Comparison of ENCODE assay signal across 11 cellular contexts in the genomic region with DNA sequence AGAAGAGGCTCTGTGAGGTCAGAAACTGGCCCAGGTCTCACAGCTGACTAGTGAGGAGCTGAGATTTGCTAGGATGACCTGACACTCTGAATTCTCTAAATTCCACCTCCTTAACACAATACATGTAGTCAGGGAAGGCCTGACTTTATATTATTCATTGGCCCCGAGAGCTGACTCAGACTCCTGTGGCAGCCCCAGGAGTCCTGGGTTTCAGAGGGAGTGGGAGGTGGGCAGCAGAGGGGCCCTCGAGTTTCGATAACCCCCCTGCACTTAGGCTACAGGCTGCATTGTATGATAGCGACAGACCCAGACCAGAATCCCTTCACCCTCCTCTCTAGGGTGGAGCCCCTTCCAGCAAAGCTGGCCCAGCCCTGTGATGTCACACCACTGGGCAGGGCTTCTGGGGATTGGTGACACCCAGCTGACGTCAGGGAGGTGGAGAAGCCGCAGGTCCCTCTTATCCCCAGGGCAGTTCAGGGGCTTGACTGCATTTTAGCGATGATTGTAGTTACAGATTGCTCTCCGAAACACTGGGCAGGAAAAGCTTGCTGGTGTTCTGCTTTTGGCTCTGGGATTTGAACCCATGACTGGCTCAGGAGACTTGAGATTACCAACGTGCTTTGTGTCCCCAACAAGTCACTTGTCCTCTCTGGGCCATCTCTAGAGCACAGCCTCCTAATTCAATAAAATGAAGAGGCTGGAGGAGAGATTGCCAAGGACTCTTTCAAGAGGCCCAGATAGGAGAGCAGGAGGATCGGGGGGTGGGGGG. TPM values are rescaled to one million over a fixed set of nuclear protein-coding genes. Genes with fewer than 3 reads are reported as not detected.
DNase-seq lines count a peak whose midpoint lies in the region; ATAC-seq, FAIRE-seq and TF ChIP-seq lines count a peak whose summit lies in the region.
"Had no signal": no experiment of that assay in that cellular context is flagged by ENCODE, and none has a peak within 500 bp of the region (broad histone marks: within the 10 kb centered on the region; RNA-seq: fewer than 3 reads in every experiment).

No MANE protein-coding gene starts in this region.

- BruUV-seq in HepG2 (replicated peaks; lab: Mats Ljungman, UMichigan), result no TSS peak

- H3K36me3 ChIP-seq in HepG2 (replicated peaks in 1 of 2; ENCODE audit: control insufficient read depth in 1 of 2, insufficient read depth in 2 of 2, low read length in 2 of 2) (no peaks in the 10 kb centered on the region), right lobe of liver (no peaks in the 10 kb centered on the region), SK-N-MC (ENCODE audit: insufficient read depth, low read length) (no peaks in the 10 kb centered on the region)
- H3K36me3 ChIP-seq: ovary had no signal

- peak overlapping the region; percentile 24; the same call in 1 of the 2 replicates for H3K4me2 ChIP-seq in HepG2 (ENCODE audit: low read depth, low read length)

- peaks cover 0 to 3% of the 10 kb centered on the region in 2 donors for H3K27me3 Mint-ChIP-seq in natural killer cell treated with Interleukin-12 subunit alpha and Interleukin-12 subunit beta and Interleukin-15 and Interleukin-18, amount 100 ng/mL, for 72 hours
- H3K27me3 Mint-ChIP-seq: CD4-positive, alpha-beta memory T cell had no signal

- TF ChIP-seq POLR2A in HepG2 (IDR thresholded peaks at IDR 0.05; ENCODE audit: insufficient read depth in 1 of 2, low read depth in 2 of 2, low read length in 2 of 2) (no peak), right lobe of liver (IDR thresholded peaks at IDR 0.05) (no peak)

- H3K27ac ChIP-seq in HepG2 (ENCODE audit: extremely low read length, insufficient read depth, low read length), result no peak overlapping the region
- no peak overlapping the region for H3K27ac ChIP-seq in right lobe of liver
- no peak overlapping the region for H3K27ac ChIP-seq in SK-N-MC
- H3K27ac ChIP-seq: ovary had no signal

- ATAC-seq in HepG2 (no peak; the same call in 2 of the 3 replicates), right lobe of liver (no peak)
- ATAC-seq in natural killer cell treated with Interleukin-12 subunit alpha and Interleukin-12 subunit beta and Interleukin-15 and Interleukin-18, amount 100 ng/mL, for 72 hours, result no peak

- no peak for TF ChIP-seq RAD21 in HepG2 (CRISPR knock-in tag; IDR thresholded peaks at IDR 0.05)

- CTCF ChIA-PET in HepG2 (lab: Yijun Ruan, JAX; ENCODE audit: low intra/inter-chr PET ratio, low total read pairs), result no interaction called here

- no peaks in the 10 kb centered on the region for H3K9me3 ChIP-seq in HepG2 (ENCODE audit: low read length)
- H3K9me3 ChIP-seq in right lobe of liver, result no peaks in the 10 kb centered on the region
- no peaks in the 10 kb centered on the region for H3K9me3 ChIP-seq in SK-N-MC (ENCODE audit: low read depth, low read length)
- H3K9me3 ChIP-seq: ovary had no signal

- no peak for DNase-seq in HepG2 (ENCODE audit: low spot score)
- no peak for DNase-seq in right lobe of liver
- no peak for DNase-seq in SK-N-MC (ENCODE audit: low read depth, low spot score)
- peak; percentile 62 for DNase-seq in hepatic stellate cell (ENCODE audit: low spot score)
- DNase-seq in urothelium cell line (ENCODE audit: low spot score), result peak; percentile 55
- no peak for DNase-seq in occipital lobe (lab: John Stamatoyannopoulos, UW)
- DNase-seq in natural killer cell treated with Interleukin-12 subunit alpha and Interleukin-12 subunit beta and Interleukin-15 and Interleukin-18, amount 100 ng/mL, for 72 hours (ENCODE audit: low spot score), result no peak
- no peak for DNase-seq in NCI-H128 (lab: John Stamatoyannopoulos, UW; ENCODE audit: unreplicated experiment)
- DNase-seq: activated effector memory CD4-positive, alpha-beta T cell treated with Interleukin-2 at 50 U/mL for 16 hours; CD4-positive, alpha-beta memory T cell; ovary had no signal

- no peaks in the 10 kb centered on the region for H4K20me1 ChIP-seq in HepG2 (ENCODE audit: insufficient read depth, low read length)

- H3K4me1 ChIP-seq in HepG2 (ENCODE audit: insufficient read depth, low read length), result peaks cover 51% of the 10 kb centered on the region
- peaks cover 0 to 29% (median 12%) of the 10 kb centered on the region in 4 donors for H3K4me1 ChIP-seq in right lobe of liver

- WGBS in HepG2 (ENCODE audit: low lambda C conversion rate), result 11% methylated on average over 3 of the region's 10 CpGs
- 56% methylated on average over 8 of the region's 10 CpGs for WGBS in right lobe of liver (ENCODE audit: insufficient coverage, low coverage, low lambda C conversion rate, missing lambda C conversion rate)

- H2AFZ ChIP-seq in HepG2 (ENCODE audit: low read length), result no peak overlapping the region

- no peak for TF ChIP-seq EP300 in HepG2 (IDR thresholded peaks at IDR 0.05; ENCODE audit: low read depth in 2 of 2, low read length in 2 of 2)
- TF ChIP-seq EP300 in HepG2 (CRISPR knock-in tag; IDR thresholded peaks at IDR 0.05; ENCODE audit: borderline replicate concordance), result no peak

- H3K4me1 Mint-ChIP-seq in natural killer cell treated with Interleukin-12 subunit alpha and Interleukin-12 subunit beta and Interleukin-15 and Interleukin-18, amount 100 ng/mL, for 72 hours (ENCODE audit: low read depth in 2 of 2), result no peaks in the 10 kb centered on the region
- H3K4me1 Mint-ChIP-seq: CD4-positive, alpha-beta memory T cell had no signal

- H3K9ac ChIP-seq in HepG2 (ENCODE audit: insufficient read depth, low read depth, low read length), result no peak overlapping the region
- peak overlapping the region; percentile 34 for H3K9ac ChIP-seq in SK-N-MC (ENCODE audit: insufficient read length)

- H3K4me3 Mint-ChIP-seq in natural killer cell treated with Interleukin-12 subunit alpha and Interleukin-12 subunit beta and Interleukin-15 and Interleukin-18, amount 100 ng/mL, for 72 hours, result no peak overlapping the region
- H3K4me3 Mint-ChIP-seq: CD4-positive, alpha-beta memory T cell had no signal

- H3K9me3 Mint-ChIP-seq in natural killer cell treated with Interleukin-12 subunit alpha and Interleukin-12 subunit beta and Interleukin-15 and Interleukin-18, amount 100 ng/mL, for 72 hours, result no peaks in the 10 kb centered on the region
- H3K9me3 Mint-ChIP-seq: CD4-positive, alpha-beta memory T cell had no signal

- intact Hi-C loops in HepG2 (cut with micrococcal nuclease; ENCODE audit: unreplicated experiment), result no loop called here
- intact Hi-C loops in right lobe of liver (cut with DNase I), result loop anchor here in 1 of 2 donors (5.0 kb wide), 1 partner anchor 88 kb away; no protein-coding TSS in a partner anchor

- H3K27ac Mint-ChIP-seq in natural killer cell treated with Interleukin-12 subunit alpha and Interleukin-12 subunit beta and Interleukin-15 and Interleukin-18, amount 100 ng/mL, for 72 hours, result no peak overlapping the region

- in situ Hi-C loops in HepG2 (cut with HindIII; ENCODE audit: extremely low pct_ligation_motif_present, low pct_unique_long_range_greater_than_20kb), result no loop called here

- H3K4me3 ChIP-seq in HepG2 (replicated peaks in 1 of 3; ENCODE audit: insufficient read depth in 1 of 3, low read depth in 2 of 3, low read length in 3 of 3), result no peak overlapping the region
- H3K4me3 ChIP-seq in right lobe of liver, result no peak overlapping the region
- peak overlapping the region; percentile 59 for H3K4me3 ChIP-seq in SK-N-MC
- H3K4me3 ChIP-seq: ovary had no signal

- H3K79me2 ChIP-seq in HepG2 (ENCODE audit: insufficient read depth, low read length), result no peaks in the 10 kb centered on the region

- H3K27me3 ChIP-seq in HepG2 (ENCODE audit: control insufficient read depth in 1 of 2, insufficient read depth in 2 of 2, low read length in 2 of 2) (peaks cover 3 to 5% of the 10 kb centered on the region in 2 experiments; a peak in 2 of 5 replicates), right lobe of liver (no peaks in the 10 kb centered on the region)
- H3K27me3 ChIP-seq: ovary had no signal

- H3K36me3 Mint-ChIP-seq in natural killer cell treated with Interleukin-12 subunit alpha and Interleukin-12 subunit beta and Interleukin-15 and Interleukin-18, amount 100 ng/mL, for 72 hours, result no peaks in the 10 kb centered on the region
- H3K36me3 Mint-ChIP-seq: CD4-positive, alpha-beta memory T cell had no signal

- TF ChIP-seq CTCF in HepG2 (CRISPR knock-in tag; IDR thresholded peaks at IDR 0.05) (no peak), right lobe of liver (IDR thresholded peaks at IDR 0.05) (no peak)

- POLR2A ChIA-PET in HepG2 (lab: Yijun Ruan, JAX), result interaction anchor here (2.0 to 4.0 kb wide), 2 partner anchors 20 to 95 kb away, joined by 11 to 22 read pairs; partner anchors contain the start of gene ELF3

- FAIRE-seq in HepG2 (lab: Jason Lieb, UNC) (no peak), urothelium cell line (lab: Jason Lieb, UNC) (no peak)

RNA-seq across cellular contexts. Expression of gene GPR37L1, which starts 17.0 kb away (rescaled TPM):
- total RNA-seq in HepG2 (2016; rRNA removed; fragmentation: Illumina TruSeq; extraction: Trizol) (not detected in 2 replicates), right lobe of liver (under 1 TPM in 4 of 6 experiments, not detected in 2; 0.12 to 0.49 (median 0.12) TPM), occipital lobe (1.1 TPM)
- total RNA-seq in HepG2 (2016; cell fraction: cytosol; rRNA removed; fragmentation: Illumina TruSeq; extraction: Trizol; ENCODE audit: low read depth), result not detected in 2 replicates
- total RNA-seq in HepG2 (2016; cell fraction: insoluble cytoplasmic fraction; rRNA removed; fragmentation: Illumina TruSeq; extraction: Trizol), result not detected in 2 replicates
- total RNA-seq in HepG2 (2016; cell fraction: membrane; rRNA removed; fragmentation: Illumina TruSeq; extraction: Trizol), result not detected in 2 replicates
- total RNA-seq in HepG2 (2016; cell fraction: nucleus; rRNA removed; fragmentation: Illumina TruSeq; extraction: Trizol), result not detected in 2 replicates
- 0.12 and 0.13 TPM in 2 replicates for polyA plus RNA-seq in HepG2 (2011; rRNA removed)
- 0.08 and 0.09 TPM in 2 replicates for polyA plus RNA-seq in HepG2 (2011; cell fraction: cytosol; rRNA removed)
- 0.19 and 0.21 TPM in 2 replicates for polyA plus RNA-seq in HepG2 (2011; cell fraction: nucleus; rRNA removed)
- 0.03 and 0.05 TPM in 2 replicates for polyA plus RNA-seq in HepG2 (2012)
- polyA plus RNA-seq in HepG2 (2016; cell fraction: cytosol; fragmentation: Illumina TruSeq; extraction: Trizol; ENCODE audit: low read depth), result not detected in 2 replicates
- polyA plus RNA-seq in HepG2 (2016; cell fraction: insoluble cytoplasmic fraction; fragmentation: Illumina TruSeq; extraction: Trizol; ENCODE audit: low read depth), result not detected in 2 replicates
- not detected in 2 replicates for polyA plus RNA-seq in HepG2 (2016; cell fraction: membrane; fragmentation: Illumina TruSeq; extraction: Trizol; ENCODE audit: low read depth)
- polyA plus RNA-seq in HepG2 (2016; cell fraction: nucleus; fragmentation: Illumina TruSeq; extraction: Trizol; ENCODE audit: insufficient read depth, low read depth), result not detected in 2 replicates
- 0.20 and 0.21 TPM in 2 replicates for polyA minus RNA-seq in HepG2 (2011; rRNA and poly(A)+ RNA removed; ENCODE audit: low replicate concordance)
- polyA minus RNA-seq in HepG2 (2011; cell fraction: cytosol; rRNA and poly(A)+ RNA removed), result not detected in 2 replicates
- 0.12 TPM in 1 of 2 replicates, not detected in the other for polyA minus RNA-seq in HepG2 (2011; cell fraction: nucleus; rRNA and poly(A)+ RNA removed)
- not detected for total RNA-seq in natural killer cell treated with Interleukin-12 subunit alpha and Interleukin-12 subunit beta and Interleukin-15 and Interleukin-18, amount 100 ng/mL, for 72 hours
- total RNA-seq: CD4-positive, alpha-beta memory T cell had no signal

RNA-seq across cellular contexts. Expression of gene ARL8A, which starts 38.8 kb away (rescaled TPM):
- total RNA-seq in HepG2 (2016; rRNA removed; fragmentation: Illumina TruSeq; extraction: Trizol), result 2.2 and 2.7 TPM in 2 replicates
- 1.4 and 1.7 TPM in 2 replicates for total RNA-seq in HepG2 (2016; cell fraction: cytosol; rRNA removed; fragmentation: Illumina TruSeq; extraction: Trizol; ENCODE audit: low read depth)
- 2.3 and 3.0 TPM in 2 replicates for total RNA-seq in HepG2 (2016; cell fraction: insoluble cytoplasmic fraction; rRNA removed; fragmentation: Illumina TruSeq; extraction: Trizol)
- 2.9 and 3.5 TPM in 2 replicates for total RNA-seq in HepG2 (2016; cell fraction: membrane; rRNA removed; fragmentation: Illumina TruSeq; extraction: Trizol)
- total RNA-seq in HepG2 (2016; cell fraction: nucleus; rRNA removed; fragmentation: Illumina TruSeq; extraction: Trizol), result 1.8 and 1.9 TPM in 2 replicates
- 18.8 and 23.4 TPM in 2 replicates for polyA plus RNA-seq in HepG2 (2011; rRNA removed)
- 16.2 and 20.4 TPM in 2 replicates for polyA plus RNA-seq in HepG2 (2011; cell fraction: cytosol; rRNA removed)
- 14.8 and 15.5 TPM in 2 replicates for polyA plus RNA-seq in HepG2 (2011; cell fraction: nucleus; rRNA removed)
- polyA plus RNA-seq in HepG2 (2012), result 3.9 and 8.1 TPM in 2 replicates
- polyA plus RNA-seq in HepG2 (2016; cell fraction: cytosol; fragmentation: Illumina TruSeq; extraction: Trizol; ENCODE audit: low read depth), result 1.6 and 2.1 TPM in 2 replicates
- 2.6 and 2.8 TPM in 2 replicates for polyA plus RNA-seq in HepG2 (2016; cell fraction: insoluble cytoplasmic fraction; fragmentation: Illumina TruSeq; extraction: Trizol; ENCODE audit: low read depth)
- polyA plus RNA-seq in HepG2 (2016; cell fraction: membrane; fragmentation: Illumina TruSeq; extraction: Trizol; ENCODE audit: low read depth), result 1.9 and 2.2 TPM in 2 replicates
- 4.0 and 9.1 TPM in 2 replicates for polyA plus RNA-seq in HepG2 (2016; cell fraction: nucleus; fragmentation: Illumina TruSeq; extraction: Trizol; ENCODE audit: insufficient read depth, low read depth)
- 7.2 and 18.3 TPM in 2 replicates for polyA minus RNA-seq in HepG2 (2011; rRNA and poly(A)+ RNA removed; ENCODE audit: low replicate concordance)
- 10.6 and 11.2 TPM in 2 replicates for polyA minus RNA-seq in HepG2 (2011; cell fraction: cytosol; rRNA and poly(A)+ RNA removed)
- polyA minus RNA-seq in HepG2 (2011; cell fraction: nucleus; rRNA and poly(A)+ RNA removed), result 5.2 and 6.1 TPM in 2 replicates
- total RNA-seq in right lobe of liver, result 10 to 100 TPM; 23.1 to 57.7 (median 36.1) TPM
- total RNA-seq in occipital lobe, result 77.0 TPM
- total RNA-seq in natural killer cell treated with Interleukin-12 subunit alpha and Interleukin-12 subunit beta and Interleukin-15 and Interleukin-18, amount 100 ng/mL, for 72 hours, result 10 to 100 TPM; 68.0 to 80.0 TPM

RNA-seq across cellular contexts. Expression of gene PTPN7, which starts 54.6 kb away (rescaled TPM):
- not detected in 2 replicates for total RNA-seq in HepG2 (2016; rRNA removed; fragmentation: Illumina TruSeq; extraction: Trizol)
- 0.18 TPM in 1 of 2 replicates, not detected in the other for total RNA-seq in HepG2 (2016; cell fraction: cytosol; rRNA removed; fragmentation: Illumina TruSeq; extraction: Trizol; ENCODE audit: low read depth)
- total RNA-seq in HepG2 (2016; cell fraction: insoluble cytoplasmic fraction; rRNA removed; fragmentation: Illumina TruSeq; extraction: Trizol), result not detected in 2 replicates
- not detected in 2 replicates for total RNA-seq in HepG2 (2016; cell fraction: membrane; rRNA removed; fragmentation: Illumina TruSeq; extraction: Trizol)
- total RNA-seq in HepG2 (2016; cell fraction: nucleus; rRNA removed; fragmentation: Illumina TruSeq; extraction: Trizol), result not detected in 2 replicates
- polyA plus RNA-seq in HepG2 (2011; rRNA removed), result 0.05 TPM in 1 of 2 replicates, not detected in the other
- 0.12 and 0.15 TPM in 2 replicates for polyA plus RNA-seq in HepG2 (2011; cell fraction: cytosol; rRNA removed)
- 0.05 TPM in 1 of 2 replicates, not detected in the other for polyA plus RNA-seq in HepG2 (2011; cell fraction: nucleus; rRNA removed)
- polyA plus RNA-seq in HepG2 (2012), result not detected in 2 replicates
- polyA plus RNA-seq in HepG2 (2016; cell fraction: cytosol; fragmentation: Illumina TruSeq; extraction: Trizol; ENCODE audit: low read depth), result 0.06 and 0.08 TPM in 2 replicates
- not detected in 2 replicates for polyA plus RNA-seq in HepG2 (2016; cell fraction: insoluble cytoplasmic fraction; fragmentation: Illumina TruSeq; extraction: Trizol; ENCODE audit: low read depth)
- polyA plus RNA-seq in HepG2 (2016; cell fraction: membrane; fragmentation: Illumina TruSeq; extraction: Trizol; ENCODE audit: low read depth), result not detected in 2 replicates
- not detected in 2 replicates for polyA plus RNA-seq in HepG2 (2016; cell fraction: nucleus; fragmentation: Illumina TruSeq; extraction: Trizol; ENCODE audit: insufficient read depth, low read depth)
- polyA minus RNA-seq in HepG2 (2011; rRNA and poly(A)+ RNA removed; ENCODE audit: low replicate concordance), result 0.12 and 1.5 TPM in 2 replicates
- not detected in 2 replicates for polyA minus RNA-seq in HepG2 (2011; cell fraction: cytosol; rRNA and poly(A)+ RNA removed)
- polyA minus RNA-seq in HepG2 (2011; cell fraction: nucleus; rRNA and poly(A)+ RNA removed), result not detected in 2 replicates
- total RNA-seq in right lobe of liver, result 1 to 10 TPM in 2 of 6 experiments, under 1 TPM in 4; 0.18 to 5.1 (median 0.73) TPM
- total RNA-seq in occipital lobe, result 0.16 TPM
- total RNA-seq in natural killer cell treated with Interleukin-12 subunit alpha and Interleukin-12 subunit beta and Interleukin-15 and Interleukin-18, amount 100 ng/mL, for 72 hours, result 100 to 1,000 TPM; 227 to 312 TPM

Comparison
In these comparisons a context has a peak if more than half of its experiments do, and no peak if none do; other contexts are left out.
1. DNase-seq: peak in hepatic stellate cell (single experiment) and urothelium cell line (single experiment); none in HepG2 (single experiment), right lobe of liver (0 of 3), SK-N-MC (single experiment), occipital lobe (single experiment), natural killer cell treated with Interleukin-12 subunit alpha and Interleukin-12 subunit beta and Interleukin-15 and Interleukin-18, amount 100 ng/mL, for 72 hours (single experiment) and NCI-H128 (single experiment).
2. RNA of gene PTPN7, which starts 54.6 kb away (total RNA-seq): 227 to 312 TPM in natural killer cell treated with Interleukin-12 subunit alpha and Interleukin-12 subunit beta and Interleukin-15 and Interleukin-18, amount 100 ng/mL, for 72 hours; 0.18 to 5.1 TPM in right lobe of liver, 0.16 TPM in occipital lobe (single experiment) and 0.18 TPM in HepG2; every median in the first group is over 10 times any median in the second.